20 cellular contexts compared by ENCODE assay signal in the genomic region with DNA sequence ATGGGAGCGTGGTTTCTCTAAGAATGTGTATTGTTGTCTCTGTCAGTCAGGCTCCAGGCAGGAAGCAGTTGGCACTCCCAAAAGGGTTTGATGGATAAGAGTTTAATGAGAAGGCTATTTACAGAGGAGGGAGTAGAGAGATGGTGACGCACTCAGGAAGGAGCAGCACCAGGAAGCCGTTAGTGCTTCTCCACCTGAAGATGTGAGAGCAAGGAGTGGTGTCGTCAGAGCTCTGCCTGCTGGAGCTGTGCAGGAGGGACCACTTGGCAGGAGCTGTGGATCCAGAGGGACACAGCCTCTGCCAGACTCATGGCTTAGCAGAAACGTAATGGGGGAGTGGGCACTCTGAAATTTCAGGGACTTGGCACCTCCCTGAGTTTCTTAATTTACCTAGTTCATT. TPM values are rescaled to one million over a fixed set of nuclear protein-coding genes. Genes with fewer than 3 reads are reported as not detected.
DNase-seq lines count a peak whose midpoint lies in the region; ATAC-seq and TF ChIP-seq lines count a peak whose summit lies in the region.
"Had no signal": no experiment of that assay in that cellular context is flagged by ENCODE, and none has a peak within 500 bp of the region (broad histone marks: within the 10 kb centered on the region; RNA-seq: fewer than 3 reads in every experiment).

No MANE protein-coding gene starts in this region.

- H3K27ac ChIP-seq in heart left ventricle (peak overlapping the region in 2 of 12 donors; percentile 6 to 16), right atrium auricular region (no peak overlapping the region), mesenchymal stem cell (ENCODE audit: low read length, poor library complexity, severe bottlenecking) (no peak overlapping the region), tibial artery (peak overlapping the region; percentile 60 to 72), smooth muscle cell (ENCODE audit: low read depth) (no peak overlapping the region)
- H3K27ac ChIP-seq: neural progenitor cell, vagina had no signal

- H2AK5ac ChIP-seq in mesenchymal stem cell (ENCODE audit: low read length, severe bottlenecking) = peak overlapping the region; percentile 11

- H2AFZ ChIP-seq in mesenchymal stem cell (ENCODE audit: low read depth, low read length) = no peak overlapping the region
- H2AFZ ChIP-seq in smooth muscle cell (ENCODE audit: low read depth) = no peak overlapping the region
- H2AFZ ChIP-seq: neural progenitor cell had no signal

- no peak overlapping the region for H2BK5ac ChIP-seq in mesenchymal stem cell (ENCODE audit: low read depth, low read length, poor library complexity, severe bottlenecking)

- peaks cover 13% of the 10 kb centered on the region for H3K79me1 ChIP-seq in mesenchymal stem cell (replicated peaks; ENCODE audit: low read length, poor library complexity, severe bottlenecking)

- no peak overlapping the region for H2BK120ac ChIP-seq in mesenchymal stem cell (ENCODE audit: low read depth, low read length)

- H3K36me3 Mint-ChIP-seq in Caco-2 (ENCODE audit: insufficient read depth, unreplicated experiment) = no peaks in the 10 kb centered on the region
- H3K36me3 Mint-ChIP-seq: CD4-positive, CD25-positive, alpha-beta regulatory T cell; IgD-negative memory B cell; memory B cell; neural progenitor cell had no signal

- BruUV-seq in Caco-2 (replicated peaks; lab: Mats Ljungman, UMichigan) = no TSS peak

- no peak overlapping the region for H2BK15ac ChIP-seq in mesenchymal stem cell (ENCODE audit: low read depth, poor library complexity, severe bottlenecking)

- no peaks in the 10 kb centered on the region for H3K9me3 Mint-ChIP-seq in Caco-2 (ENCODE audit: unreplicated experiment)
- H3K9me3 Mint-ChIP-seq: activated CD4-positive, alpha-beta T cell treated with anti-CD3 and anti-CD28 coated beads, Interleukin-2, amount 10 ng/mL, durations not matched to agents 24 days and 14 days; neural progenitor cell had no signal

- TF ChIP-seq CTCF in heart left ventricle (IDR thresholded peaks at IDR 0.05) (no peak), right atrium auricular region (IDR thresholded peaks at IDR 0.05) (no peak), astrocyte of the spinal cord (IDR thresholded peaks at IDR 0.05; ENCODE audit: low read depth, low read length) (no peak), tibial artery (IDR thresholded peaks at IDR 0.05) (no peak), smooth muscle cell (IDR thresholded peaks at IDR 0.05; ENCODE audit: borderline replicate concordance, insufficient read depth, poor library complexity, severe bottlenecking) (no peak), Caco-2 (IDR thresholded peaks at IDR 0.05; ENCODE audit: insufficient read depth in 1 of 2, low read depth in 1 of 2, low read length in 1 of 2, severe bottlenecking in 1 of 2, unreplicated experiment in 1 of 2) (no peak)

- H2BK12ac ChIP-seq in mesenchymal stem cell (ENCODE audit: low read length in 2 of 2) = no peak overlapping the region

- no peaks in the 10 kb centered on the region for H3K27me3 ChIP-seq in heart left ventricle
- no peaks in the 10 kb centered on the region for H3K27me3 ChIP-seq in right atrium auricular region
- no peaks in the 10 kb centered on the region for H3K27me3 ChIP-seq in mesenchymal stem cell (ENCODE audit: control insufficient read depth in 1 of 2, insufficient read depth in 1 of 2, low read length in 2 of 2)
- no peaks in the 10 kb centered on the region for H3K27me3 ChIP-seq in tibial artery
- H3K27me3 ChIP-seq in smooth muscle cell (ENCODE audit: low read depth) = no peaks in the 10 kb centered on the region
- no peaks in the 10 kb centered on the region for H3K27me3 ChIP-seq in Caco-2 (replicated peaks; ENCODE audit: control insufficient read depth, insufficient read depth, low read length)
- H3K27me3 ChIP-seq: neural progenitor cell, vagina had no signal

- no peaks in the 10 kb centered on the region for H3F3A ChIP-seq in smooth muscle cell (ENCODE audit: low read depth)

- POLR2A ChIA-PET in Caco-2 (lab: Charles Lee) = no interaction called here

- ATAC-seq in heart left ventricle = peak in 3 of 4 donors; percentile 6 to 27 (median 17)
- ATAC-seq: stimulated activated naive CD8-positive, alpha-beta T cell treated with anti-CD3 and anti-CD28 coated beads, Interleukin-15, Interleukin-2, amounts not matched to agents 100 U/mL and 50 U/mL, for 24 hours had no signal

- no peak overlapping the region for H4K8ac ChIP-seq in mesenchymal stem cell (ENCODE audit: low read length)

- H3K4me3 Mint-ChIP-seq in Caco-2 (ENCODE audit: unreplicated experiment) = no peak overlapping the region
- H3K4me3 Mint-ChIP-seq: activated CD4-positive, alpha-beta T cell treated with anti-CD3 and anti-CD28 coated beads, Interleukin-2, amount 10 ng/mL, durations not matched to agents 24 days and 14 days; CD4-positive, CD25-positive, alpha-beta regulatory T cell; IgD-negative memory B cell; memory B cell; neural progenitor cell had no signal

- no peak overlapping the region for H3K4me2 ChIP-seq in mesenchymal stem cell (ENCODE audit: low read length, poor library complexity, severe bottlenecking)
- no peak overlapping the region for H3K4me2 ChIP-seq in smooth muscle cell
- H3K4me2 ChIP-seq: neural progenitor cell had no signal

- H3K23ac ChIP-seq in mesenchymal stem cell (ENCODE audit: low read length in 2 of 2) = no peak overlapping the region

- H3K9me3 ChIP-seq in heart left ventricle (no peaks in the 10 kb centered on the region), right atrium auricular region (no peaks in the 10 kb centered on the region), mesenchymal stem cell (ENCODE audit: control insufficient read depth, low read length) (no peaks in the 10 kb centered on the region), tibial artery (no peaks in the 10 kb centered on the region), smooth muscle cell (replicated peaks; ENCODE audit: low read depth) (no peaks in the 10 kb centered on the region), Caco-2 (no peaks in the 10 kb centered on the region)
- H3K9me3 ChIP-seq: vagina had no signal

- in situ Hi-C loops in astrocyte of the spinal cord (cut with HindIII; ENCODE audit: low sequenced_read_pairs) = no loop called here

- H3K18ac ChIP-seq in mesenchymal stem cell (ENCODE audit: low read depth in 1 of 2, low read length in 2 of 2) = peak overlapping the region in 1 of 2 experiments; percentile 28

- H4K91ac ChIP-seq in mesenchymal stem cell (ENCODE audit: low read length) = no peak overlapping the region

- CTCF ChIA-PET in Caco-2 (lab: Charles Lee) = no interaction called here

- peaks cover 9% of the 10 kb centered on the region for H3K79me2 ChIP-seq in smooth muscle cell (ENCODE audit: low read depth)

- no peak for DNase-seq in heart left ventricle
- DNase-seq in right atrium auricular region (ENCODE audit: low spot score) = no peak
- peak; percentile 27 for DNase-seq in astrocyte of the spinal cord (ENCODE audit: low read depth, low spot score)
- DNase-seq in mesenchymal stem cell = no peak
- DNase-seq in tibial artery = peak in 1 of 2 donors; percentile 85
- no peak for DNase-seq in smooth muscle cell (lab: John Stamatoyannopoulos, UW; ENCODE audit: unreplicated experiment)
- DNase-seq in activated naive CD4-positive, alpha-beta T cell treated with anti-CD3 and anti-CD28 coated beads, Interleukin-2, amount 50 U/mL, for 16 hours = no peak
- DNase-seq in Caco-2 = no peak
- DNase-seq: ACHN; activated CD4-positive, alpha-beta T cell treated with anti-CD3 and anti-CD28 coated beads, Interleukin-2, amount 10 ng/mL, durations not matched to agents 24 days and 14 days; activated gamma-delta T cell treated with Interleukin-2 at 50 U/mL for 16 hours; CD4-positive, CD25-positive, alpha-beta regulatory T cell; MM.1S; NCI-H2171 treated with DMSO at 0.1 percent for 48 hours; stimulated activated naive CD8-positive, alpha-beta T cell treated with anti-CD3 and anti-CD28 coated beads, Interleukin-15, Interleukin-2, amounts not matched to agents 100 U/mL and 50 U/mL, for 24 hours; SW 1271 had no signal

- H3K4ac ChIP-seq in mesenchymal stem cell (ENCODE audit: low read depth in 1 of 2, low read length in 2 of 2) = no peak overlapping the region

- no peak overlapping the region for H3K27ac Mint-ChIP-seq in Caco-2 (ENCODE audit: unreplicated experiment)
- H3K27ac Mint-ChIP-seq: activated CD4-positive, alpha-beta T cell treated with anti-CD3 and anti-CD28 coated beads, Interleukin-2, amount 10 ng/mL, durations not matched to agents 24 days and 14 days; CD4-positive, CD25-positive, alpha-beta regulatory T cell; IgD-negative memory B cell; memory B cell; neural progenitor cell had no signal

- H3K4me3 ChIP-seq in heart left ventricle = no peak overlapping the region
- no peak overlapping the region for H3K4me3 ChIP-seq in right atrium auricular region
- H3K4me3 ChIP-seq in astrocyte of the spinal cord (ENCODE audit: low read depth, low read length) = no peak overlapping the region
- H3K4me3 ChIP-seq in mesenchymal stem cell (ENCODE audit: insufficient read depth in 1 of 2, low read depth in 1 of 2, low read length in 2 of 2) = no peak overlapping the region
- H3K4me3 ChIP-seq in tibial artery = no peak overlapping the region
- no peak overlapping the region for H3K4me3 ChIP-seq in smooth muscle cell
- no peak overlapping the region for H3K4me3 ChIP-seq in Caco-2 (ENCODE audit: low read depth, low read length)
- H3K4me3 ChIP-seq: neural progenitor cell, vagina had no signal

- intact Hi-C loops in heart left ventricle (cut with DNase I) (no loop called here), tibial artery (cut with DNase I; ENCODE audit: low total_unique reads) (loop anchor here (5.0 kb wide), 1 partner anchor 78 kb away; no protein-coding TSS in a partner anchor), Caco-2 (cut with micrococcal nuclease; ENCODE audit: unreplicated experiment) (no loop called here)

- H4K20me1 ChIP-seq in smooth muscle cell (ENCODE audit: low read depth) = peaks cover 34% of the 10 kb centered on the region

- no peak overlapping the region for H3K14ac ChIP-seq in mesenchymal stem cell (ENCODE audit: low read length in 2 of 2)

- H3K36me3 ChIP-seq in heart left ventricle (no peaks in the 10 kb centered on the region), right atrium auricular region (no peaks in the 10 kb centered on the region), mesenchymal stem cell (ENCODE audit: control insufficient read depth in 1 of 2, insufficient read depth in 2 of 2, low read depth in 1 of 2, low read length in 2 of 2) (no peaks in the 10 kb centered on the region), tibial artery (no peaks in the 10 kb centered on the region), smooth muscle cell (ENCODE audit: low read depth) (no peaks in the 10 kb centered on the region), Caco-2 (ENCODE audit: control insufficient read depth, insufficient read depth, low read length) (no peaks in the 10 kb centered on the region)
- H3K36me3 ChIP-seq: neural progenitor cell, vagina had no signal

- H3K9ac ChIP-seq in mesenchymal stem cell (ENCODE audit: low read length) (no peak overlapping the region), smooth muscle cell (ENCODE audit: low read depth) (no peak overlapping the region)
- H3K9ac ChIP-seq: neural progenitor cell had no signal

- WGBS in heart left ventricle, 4 donors = 42 to 56% (median 48%) methylated on average over 5 of the region's 5 CpGs
- 76% methylated on average over 5 of the region's 5 CpGs for WGBS in mesenchymal stem cell
- 77% methylated on average over 5 of the region's 5 CpGs for WGBS in smooth muscle cell (ENCODE audit: low lambda C conversion rate)

- no peak for TF ChIP-seq POLR2A in heart left ventricle (IDR thresholded peaks at IDR 0.05)

- peaks cover 20% of the 10 kb centered on the region for H3K27me3 Mint-ChIP-seq in Caco-2 (ENCODE audit: insufficient read depth, unreplicated experiment)
- H3K27me3 Mint-ChIP-seq: CD4-positive, CD25-positive, alpha-beta regulatory T cell had no signal

- no peaks in the 10 kb centered on the region for H3K4me1 Mint-ChIP-seq in Caco-2 (ENCODE audit: low read depth, unreplicated experiment)
- H3K4me1 Mint-ChIP-seq: activated CD4-positive, alpha-beta T cell treated with anti-CD3 and anti-CD28 coated beads, Interleukin-2, amount 10 ng/mL, durations not matched to agents 24 days and 14 days had no signal

- H3K4me1 ChIP-seq in heart left ventricle = peaks cover 0 to 75% (median 36%) of the 10 kb centered on the region in 12 donors
- peaks cover 0 to 21% of the 10 kb centered on the region in 2 donors for H3K4me1 ChIP-seq in right atrium auricular region
- H3K4me1 ChIP-seq in mesenchymal stem cell (ENCODE audit: control insufficient read depth, insufficient read depth, low read depth, low read length) = peaks cover 6% of the 10 kb centered on the region
- peaks cover 0 to 93% (median 66%) of the 10 kb centered on the region in 4 donors for H3K4me1 ChIP-seq in tibial artery
- peaks cover 5% of the 10 kb centered on the region for H3K4me1 ChIP-seq in smooth muscle cell (ENCODE audit: low read depth)
- no peaks in the 10 kb centered on the region for H3K4me1 ChIP-seq in Caco-2
- H3K4me1 ChIP-seq: neural progenitor cell had no signal

RNA-seq across cellular contexts. Expression of a gene that starts 16.8 kb away (rescaled TPM):
- total RNA-seq in heart left ventricle = 10 to 100 TPM; 11.5 to 20.9 (median 13.6) TPM
- 10 to 100 TPM in 1 of 2 donors, 1 to 10 TPM in 1; 6.4 to 13.5 TPM for polyA plus RNA-seq in heart left ventricle
- total RNA-seq in right atrium auricular region = 1 to 10 TPM; 8.3 to 9.7 TPM
- polyA plus RNA-seq in mesenchymal stem cell (2013, experiment 1 of 2) = 36.4 TPM
- 35.2 TPM for polyA plus RNA-seq in mesenchymal stem cell (2013, experiment 2 of 2)
- total RNA-seq in smooth muscle cell = 26.5 and 29.8 TPM in 2 replicates
- polyA plus RNA-seq in smooth muscle cell = 23.4 and 29.8 TPM in 2 replicates
- not detected in 2 replicates for total RNA-seq in Caco-2 (2022)
- total RNA-seq: activated CD4-positive, alpha-beta T cell treated with anti-CD3 and anti-CD28 coated beads, Interleukin-2, amount 10 ng/mL, durations not matched to agents 24 days and 14 days; CD4-positive, CD25-positive, alpha-beta regulatory T cell had no signal
- polyA plus RNA-seq: CD4-positive, CD25-positive, alpha-beta regulatory T cell; IgD-negative memory B cell had no signal

Comparison
In these comparisons a context has a peak if more than half of its experiments do, and no peak if none do; other contexts are left out.
1. H3K27ac ChIP-seq: peak in tibial artery (2 of 2); none in right atrium auricular region (0 of 2), mesenchymal stem cell (single experiment) and smooth muscle cell (single experiment).